Comparison of ENCODE assay signal across 17 cellular contexts in the genomic region with DNA sequence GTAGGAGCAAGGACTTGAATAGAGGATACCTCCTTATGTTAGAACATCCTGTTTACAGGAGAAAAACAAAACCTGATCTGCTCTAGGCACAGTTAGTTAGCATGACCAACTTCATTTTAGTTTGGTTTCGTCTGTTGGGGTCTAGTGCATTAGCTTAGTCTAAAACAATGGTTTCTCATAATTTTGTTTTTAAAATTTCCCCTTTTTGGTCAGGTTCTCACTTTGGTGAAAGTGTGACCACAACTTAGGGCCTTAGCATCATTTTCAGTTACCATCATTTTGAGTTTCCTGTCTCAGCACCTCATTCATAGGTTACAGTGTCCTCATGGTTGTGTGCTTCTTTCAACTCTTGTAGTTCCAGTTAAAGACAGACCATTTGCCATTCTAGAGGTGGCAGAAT.
DNase-seq lines count a peak whose midpoint lies in the region; ATAC-seq lines count a peak whose summit lies in the region.
"Had no signal": no experiment of that assay in that cellular context is flagged by ENCODE, and none has a peak within 500 bp of the region (broad histone marks: within the 10 kb centered on the region; RNA-seq: fewer than 3 reads in every experiment).

No MANE protein-coding gene starts in this region.

- ATAC-seq in GM18502 (IDR thresholded peaks at IDR 0.05; ENCODE audit: poor library complexity, unreplicated experiment), result peak; percentile 65
- peak; percentile 81 for ATAC-seq in GM19395 (IDR thresholded peaks at IDR 0.05; ENCODE audit: unreplicated experiment)
- peak; percentile 76 for ATAC-seq in HG02610 (IDR thresholded peaks at IDR 0.05; ENCODE audit: unreplicated experiment)
- ATAC-seq in HG03342 (IDR thresholded peaks at IDR 0.05; ENCODE audit: unreplicated experiment), result peak; percentile 78
- no peak for ATAC-seq in T-cell (replicated peaks in 1 of 4)
- no peak for ATAC-seq in stimulated activated naive B cell treated with anti-CD40 and anti-IgM and Interleukin-4, amounts not matched to agents 10 μg/mL and 1 μg/mL and 100 μg/mL, for 72 hours (replicated peaks)
- ATAC-seq in GM18873 (IDR thresholded peaks at IDR 0.05; ENCODE audit: low FRiP score, unreplicated experiment), result no peak
- ATAC-seq: A549 had no signal

- POLR2A ChIA-PET in T-cell (lab: Charles Lee), result no interaction called here

- H3K9me3 Mint-ChIP-seq in T-cell, result peaks cover 0 to 13% (median 9%) of the 10 kb centered on the region in 3 donors
- peaks cover 4 to 7% of the 10 kb centered on the region in 2 donors for H3K9me3 Mint-ChIP-seq in stimulated activated naive B cell treated with anti-CD40 and anti-IgM and Interleukin-4, amounts not matched to agents 10 μg/mL and 1 μg/mL and 100 μg/mL, for 72 hours

- CTCF ChIA-PET in T-cell (lab: Charles Lee), result no interaction called here

- H3K4me1 Mint-ChIP-seq in T-cell, result no peaks in the 10 kb centered on the region
- no peaks in the 10 kb centered on the region for H3K4me1 Mint-ChIP-seq in stimulated activated naive B cell treated with anti-CD40 and anti-IgM and Interleukin-4, amounts not matched to agents 10 μg/mL and 1 μg/mL and 100 μg/mL, for 72 hours
- H3K4me1 Mint-ChIP-seq: activated CD4-positive, alpha-beta T cell treated with anti-CD3 and anti-CD28 coated beads, Interleukin-2, amount 10 ng/mL, durations not matched to agents 7 days and 5 days had no signal

- H3K36me3 Mint-ChIP-seq in T-cell, result no peaks in the 10 kb centered on the region
- no peaks in the 10 kb centered on the region for H3K36me3 Mint-ChIP-seq in stimulated activated naive B cell treated with anti-CD40 and anti-IgM and Interleukin-4, amounts not matched to agents 10 μg/mL and 1 μg/mL and 100 μg/mL, for 72 hours

- no peak overlapping the region for H3K27ac Mint-ChIP-seq in T-cell
- H3K27ac Mint-ChIP-seq in stimulated activated naive B cell treated with anti-CD40 and anti-IgM and Interleukin-4, amounts not matched to agents 10 μg/mL and 1 μg/mL and 100 μg/mL, for 72 hours, result no peak overlapping the region
- H3K27ac Mint-ChIP-seq: activated CD4-positive, alpha-beta T cell treated with anti-CD3 and anti-CD28 coated beads, Interleukin-2, amount 10 ng/mL, durations not matched to agents 7 days and 5 days; activated naive CD4-positive, alpha-beta T cell treated with anti-CD3 and anti-CD28 coated beads for 36 hours had no signal

- DNase-seq in activated CD4-positive, alpha-beta T cell treated with anti-CD3 and anti-CD28 coated beads, Interleukin-2, amount 50 U/mL, for 48 hours, result no peak
- DNase-seq in T-cell, result no peak
- DNase-seq in stimulated activated naive B cell treated with anti-CD40 and anti-IgM and Interleukin-4, amounts not matched to agents 10 μg/mL and 1 μg/mL and 100 μg/mL, for 72 hours, result no peak
- DNase-seq: activated CD4-positive, alpha-beta T cell treated with anti-CD3 and anti-CD28 coated beads, Interleukin-2, amount 10 ng/mL, durations not matched to agents 7 days and 5 days; activated naive CD4-positive, alpha-beta T cell treated with anti-CD3 and anti-CD28 coated beads for 36 hours; head of caudate nucleus; KBM-7; NCI-H1092 treated with DMSO at 0.1 percent for 48 hours; NCI-H69; stimulated activated naive CD4-positive, alpha-beta T cell; upper lobe of left lung had no signal

- no peaks in the 10 kb centered on the region for H3K27me3 Mint-ChIP-seq in T-cell
- H3K27me3 Mint-ChIP-seq in stimulated activated naive B cell treated with anti-CD40 and anti-IgM and Interleukin-4, amounts not matched to agents 10 μg/mL and 1 μg/mL and 100 μg/mL, for 72 hours, result no peaks in the 10 kb centered on the region
- H3K27me3 Mint-ChIP-seq: activated CD4-positive, alpha-beta T cell treated with anti-CD3 and anti-CD28 coated beads, Interleukin-2, amount 10 ng/mL, durations not matched to agents 7 days and 5 days had no signal

- no peak overlapping the region for H3K4me3 Mint-ChIP-seq in T-cell
- H3K4me3 Mint-ChIP-seq in stimulated activated naive B cell treated with anti-CD40 and anti-IgM and Interleukin-4, amounts not matched to agents 10 μg/mL and 1 μg/mL and 100 μg/mL, for 72 hours, result no peak overlapping the region
- H3K4me3 Mint-ChIP-seq: activated CD4-positive, alpha-beta T cell treated with anti-CD3 and anti-CD28 coated beads, Interleukin-2, amount 10 ng/mL, durations not matched to agents 7 days and 5 days; activated naive CD4-positive, alpha-beta T cell treated with anti-CD3 and anti-CD28 coated beads for 36 hours had no signal

Comparison
In these comparisons a context has a peak if more than half of its experiments do, and no peak if none do; other contexts are left out.
1. ATAC-seq: peak in GM18502 (single experiment), GM19395 (single experiment), HG02610 (single experiment) and HG03342 (single experiment); none in T-cell (0 of 4), stimulated activated naive B cell treated with anti-CD40 and anti-IgM and Interleukin-4, amounts not matched to agents 10 μg/mL and 1 μg/mL and 100 μg/mL, for 72 hours (0 of 2) and GM18873 (single experiment).